ENCODE assay signal across 29 cellular contexts in genomic region chr1:204712718-204713430, GRCh38. TPM values are rescaled to one million over a fixed set of nuclear protein-coding genes. Genes with fewer than 3 reads are reported as not detected.
DNase-seq lines count a peak whose midpoint lies in the region; ATAC-seq, FAIRE-seq and TF ChIP-seq lines count a peak whose summit lies in the region.
"Had no signal": no experiment of that assay in that cellular context is flagged by ENCODE, and none has a peak within 500 bp of the region (broad histone marks: within the 10 kb centered on the region; RNA-seq: fewer than 3 reads in every experiment).

No MANE protein-coding gene starts in this region.

- no peak for TF ChIP-seq EP300 in A549 (IDR thresholded peaks at IDR 0.05)

- peaks cover 12% of the 10 kb centered on the region for H3K27me3 Mint-ChIP-seq in brain

- H3K27ac ChIP-seq in A549 (peak overlapping the region in 1 of 2 experiments; percentile 35; a peak in 1 of 6 replicates), mucosa of rectum (ENCODE audit: low read depth in 2 of 2, low read length in 2 of 2) (peak overlapping the region; percentile 62 to 65), ascending aorta (no peak overlapping the region)
- H3K27ac ChIP-seq: cardiac muscle cell, sigmoid colon had no signal

- no peak for TF ChIP-seq POLR2A in A549 (IDR thresholded peaks at IDR 0.05; ENCODE audit: low read length)

- peaks cover 87% of the 10 kb centered on the region for H3K4me1 Mint-ChIP-seq in brain

- H3K36me3 ChIP-seq in mucosa of rectum (ENCODE audit: control insufficient read depth in 2 of 2, insufficient read depth in 2 of 2, low read length in 2 of 2), result no peaks in the 10 kb centered on the region
- no peaks in the 10 kb centered on the region for H3K36me3 ChIP-seq in ascending aorta
- H3K36me3 ChIP-seq: cardiac muscle cell, sigmoid colon had no signal

- peaks cover 0 to 5% (median 0%) of the 10 kb centered on the region in 5 experiments for H3K9me3 Mint-ChIP-seq in brain
- H3K9me3 Mint-ChIP-seq: activated naive CD8-positive, alpha-beta T cell treated with anti-CD3 and anti-CD28 coated beads, Interleukin-2, amount 10 ng/mL, durations not matched to agents 7 days and 5 days; CD8-positive, alpha-beta T cell; effector memory CD8-positive, alpha-beta T cell; naive B cell; T-cell; type B pancreatic cell had no signal

- FAIRE-seq in A549 (lab: Jason Lieb, UNC), result no peak
- FAIRE-seq: HepG2 had no signal

- WGBS in A549 (ENCODE audit: missing lambda C conversion rate), result 77% methylated on average over 4 of the region's 4 CpGs

- no peak for TF ChIP-seq RAD21 in A549 (conservative IDR thresholded peaks at IDR 0.05 in 1 of 2, IDR thresholded peaks at IDR 0.05 in 1 of 2)

- no peak overlapping the region for H3K9ac ChIP-seq in mucosa of rectum (ENCODE audit: low read depth in 1 of 2, low read length in 2 of 2)

- no peaks in the 10 kb centered on the region for H3K36me3 Mint-ChIP-seq in brain
- H3K36me3 Mint-ChIP-seq: activated naive CD8-positive, alpha-beta T cell treated with anti-CD3 and anti-CD28 coated beads, Interleukin-2, amount 10 ng/mL, durations not matched to agents 7 days and 5 days; CD8-positive, alpha-beta T cell; naive B cell; T-cell; type B pancreatic cell had no signal

- H3K4me2 ChIP-seq in A549, result peak overlapping the region; percentile 59

- ATAC-seq in A549, result no peak
- no peak for ATAC-seq in GM21737 (IDR thresholded peaks at IDR 0.05; ENCODE audit: unreplicated experiment)
- ATAC-seq: CD8-positive, alpha-beta T cell; effector memory CD8-positive, alpha-beta T cell; HepG2 had no signal

- peak overlapping the region; percentile 16 to 93 (median 25) for H3K27ac Mint-ChIP-seq in brain
- H3K27ac Mint-ChIP-seq: activated naive CD8-positive, alpha-beta T cell treated with anti-CD3 and anti-CD28 coated beads, Interleukin-2, amount 10 ng/mL, durations not matched to agents 7 days and 5 days; CD8-positive, alpha-beta T cell; effector memory CD8-positive, alpha-beta T cell; T-cell; type B pancreatic cell had no signal

- POLR2A ChIA-PET in A549 (lab: Yijun Ruan, JAX), result no interaction called here

- peak overlapping the region in 1 of 5 experiments; percentile 41 for H3K4me3 Mint-ChIP-seq in brain
- H3K4me3 Mint-ChIP-seq: activated naive CD8-positive, alpha-beta T cell treated with anti-CD3 and anti-CD28 coated beads, Interleukin-2, amount 10 ng/mL, durations not matched to agents 7 days and 5 days; CD8-positive, alpha-beta T cell; effector memory CD8-positive, alpha-beta T cell; naive B cell; T-cell; type B pancreatic cell had no signal

- DNase-seq in A549 (ENCODE audit: low read depth in 1 of 2, low spot score in 1 of 2) (no peak), medulla oblongata (ENCODE audit: extremely low spot score) (no peak), posterior vena cava (ENCODE audit: low spot score) (no peak), ascending aorta (ENCODE audit: low spot score in 2 of 2) (no peak)
- DNase-seq in Jurkat, Clone E6-1 (ENCODE audit: low read depth, low spot score), result peak; percentile 90
- DNase-seq: activated CD4-positive, alpha-beta T cell treated with anti-CD3 and anti-CD28 coated beads, Interleukin-2, amount 50 U/mL, for 1 hour; activated CD4-positive, CD25-positive, alpha-beta regulatory T cell; activated effector memory CD4-positive, alpha-beta T cell treated with anti-CD3 and anti-CD28 coated beads, Interleukin-2, amount 50 U/mL, for 16 hours; activated naive CD8-positive, alpha-beta T cell treated with anti-CD3 and anti-CD28 coated beads, Interleukin-2, amount 10 ng/mL, durations not matched to agents 7 days and 5 days; activated T-cell treated with anti-CD3 and anti-CD28 coated beads, Interleukin-2, amount 50 U/mL, for 1 hour; aorta; CD8-positive, alpha-beta T cell; cortex of kidney; effector memory CD8-positive, alpha-beta T cell; HCEC 1CT; naive B cell; NCI-H774; sigmoid colon; stimulated activated CD4-positive, alpha-beta T cell treated with anti-CD3 and anti-CD28 coated beads, Interleukin-4, amount 100 ng/mL, for 24 hours; T-cell had no signal

- TF ChIP-seq CTCF in A549 (IDR thresholded peaks at IDR 0.05) (no peak), brain (conservative IDR thresholded peaks at IDR 0.05) (no peak), ascending aorta (IDR thresholded peaks at IDR 0.05) (no peak)

- H3K9me3 ChIP-seq in A549, result no peaks in the 10 kb centered on the region
- H3K9me3 ChIP-seq in mucosa of rectum (ENCODE audit: control insufficient read depth in 2 of 2, low read length in 2 of 2), result no peaks in the 10 kb centered on the region
- H3K9me3 ChIP-seq in ascending aorta, result no peaks in the 10 kb centered on the region
- H3K9me3 ChIP-seq: sigmoid colon had no signal

- peaks cover 25% of the 10 kb centered on the region for H3K4me1 ChIP-seq in A549
- H3K4me1 ChIP-seq in mucosa of rectum (ENCODE audit: control insufficient read depth in 2 of 2, insufficient read depth in 2 of 2, low read length in 2 of 2), result peaks cover 26 to 45% of the 10 kb centered on the region in 2 donors
- no peaks in the 10 kb centered on the region for H3K4me1 ChIP-seq in ascending aorta
- H3K4me1 ChIP-seq: sigmoid colon had no signal

- no peak overlapping the region for H3K4me3 ChIP-seq in A549
- peak overlapping the region; percentile 7; the same call in 1 of the 2 replicates for H3K4me3 ChIP-seq in Jurkat, Clone E6-1 (ENCODE audit: low read length)
- peak overlapping the region; percentile 6 to 43 for H3K4me3 ChIP-seq in mucosa of rectum (ENCODE audit: low read length in 2 of 2)
- no peak overlapping the region for H3K4me3 ChIP-seq in ascending aorta
- H3K4me3 ChIP-seq: cardiac muscle cell, sigmoid colon had no signal

- CTCF ChIA-PET in A549 (lab: Yijun Ruan, JAX), result interaction anchor here (0.8 to 4.9 kb wide), 6 partner anchors 21 to 147 kb away, joined by 3 to 26 read pairs (median 4); no protein-coding TSS in a partner anchor

- intact Hi-C loops in posterior vena cava (cut with DNase I) (no loop called here), ascending aorta (cut with DNase I) (no loop called here)

- H3K27me3 ChIP-seq in mucosa of rectum (ENCODE audit: control insufficient read depth in 2 of 2, insufficient read depth in 2 of 2, low read length in 2 of 2) (peaks cover 0 to 6% of the 10 kb centered on the region in 2 donors), ascending aorta (no peaks in the 10 kb centered on the region)

TF ChIP-seq in A549, 52 proteins besides CTCF, POLR2A, EP300 and RAD21:
- no peak for TF ChIP-seq HOXB13 (CRISPR knock-in tag; IDR thresholded peaks at IDR 0.05; ENCODE audit: low read depth)
- no peak for TF ChIP-seq SREBF2 (IDR thresholded peaks at IDR 0.05)
- TF ChIP-seq POLR2AphosphoS2 (conservative IDR thresholded peaks at IDR 0.05; ENCODE audit: low read length), result no peak
- TF ChIP-seq USF2 (IDR thresholded peaks at IDR 0.05), result no peak
- TF ChIP-seq HEYL (CRISPR knock-in tag; IDR thresholded peaks at IDR 0.05), result no peak
- TF ChIP-seq RFX5 (IDR thresholded peaks at IDR 0.05), result no peak
- no peak for TF ChIP-seq EHMT2 (IDR thresholded peaks at IDR 0.05; ENCODE audit: low read depth)
- TF ChIP-seq RARB (CRISPR knock-in tag; IDR thresholded peaks at IDR 0.05), result no peak
- TF ChIP-seq TP53 (CRISPR knock-in tag; IDR thresholded peaks at IDR 0.05), result no peak
- no peak for TF ChIP-seq KDM5A (IDR thresholded peaks at IDR 0.05)
- no peak for TF ChIP-seq SMC3 (IDR thresholded peaks at IDR 0.05)
- no peak for TF ChIP-seq FOSB (CRISPR knock-in tag; IDR thresholded peaks at IDR 0.05)
- TF ChIP-seq TFCP2L1 (CRISPR knock-in tag; IDR thresholded peaks at IDR 0.05), result no peak
- TF ChIP-seq NR3C1 (IDR thresholded peaks at IDR 0.05), result no peak
- no peak for TF ChIP-seq CEBPB (IDR thresholded peaks at IDR 0.05)
- no peak for TF ChIP-seq MYC (IDR thresholded peaks at IDR 0.05; ENCODE audit: borderline replicate concordance, low read length)
- TF ChIP-seq, protein P1, sequence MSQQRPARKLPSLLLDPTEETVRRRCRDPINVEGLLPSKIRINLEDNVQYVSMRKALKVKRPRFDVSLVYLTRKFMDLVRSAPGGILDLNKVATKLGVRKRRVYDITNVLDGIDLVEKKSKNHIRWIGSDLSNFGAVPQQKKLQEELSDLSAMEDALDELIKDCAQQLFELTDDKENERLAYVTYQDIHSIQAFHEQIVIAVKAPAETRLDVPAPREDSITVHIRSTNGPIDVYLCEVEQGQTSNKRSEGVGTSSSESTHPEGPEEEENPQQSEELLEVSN (IDR thresholded peaks at IDR 0.05; ENCODE audit: borderline replicate concordance, low read depth), result no peak
TF ChIP-seq in A549: peak in this region for 0.

RNA-seq across cellular contexts. Expression of gene LRRN2, which starts 27.3 kb away (rescaled TPM):
- 3.6 and 4.3 TPM in 2 replicates for polyA plus RNA-seq in A549 (2011; rRNA removed)
- 5.4 and 7.8 TPM in 2 replicates for polyA plus RNA-seq in A549 (2012; cell fraction: cytosol; rRNA removed)
- polyA plus RNA-seq in A549 (2012; cell fraction: nucleus; rRNA removed), result 15.3 and 18.8 TPM in 2 replicates
- polyA plus RNA-seq in A549 (2017; fragmentation: RNase III; extraction: RNeasy Plus Mini Kit Qiagen cat#74134 plus additional on column Dnase treatment), result 5.7 to 6.8 TPM (median 6.6 TPM) in 3 replicates
- polyA minus RNA-seq in A549 (2011; rRNA and poly(A)+ RNA removed), result 2.3 and 3.1 TPM in 2 replicates
- polyA plus RNA-seq in Jurkat, Clone E6-1 (2012; ENCODE audit: insufficient read depth, insufficient read length), result not detected
- 9.2 TPM for polyA plus RNA-seq in brain (ENCODE audit: insufficient read depth, low read depth, low replicate concordance)
- 10 to 100 TPM in 1 of 2 donors, 1 to 10 TPM in 1; 8.9 to 13.6 TPM for total RNA-seq in posterior vena cava
- total RNA-seq in ascending aorta, result 6.5 TPM
- total RNA-seq: activated naive CD8-positive, alpha-beta T cell treated with anti-CD3 and anti-CD28 coated beads, Interleukin-2, amount 10 ng/mL, durations not matched to agents 7 days and 5 days; CD8-positive, alpha-beta T cell; glomerular endothelial cell; HepG2; pulmonary artery endothelial cell; SK-MEL-5 had no signal
- polyA plus RNA-seq: aorta, HepG2 had no signal

Comparison
In these comparisons a context has a peak if more than half of its experiments do, and no peak if none do; other contexts are left out.
1. H3K27ac ChIP-seq: peak in mucosa of rectum (2 of 2); none in ascending aorta (0 of 2).
2. H3K4me3 ChIP-seq: peak in Jurkat, Clone E6-1 (single experiment) and mucosa of rectum (2 of 2); none in A549 (single experiment) and ascending aorta (0 of 2).